ENCODE assay signal across 31 cellular contexts in the genomic region with DNA sequence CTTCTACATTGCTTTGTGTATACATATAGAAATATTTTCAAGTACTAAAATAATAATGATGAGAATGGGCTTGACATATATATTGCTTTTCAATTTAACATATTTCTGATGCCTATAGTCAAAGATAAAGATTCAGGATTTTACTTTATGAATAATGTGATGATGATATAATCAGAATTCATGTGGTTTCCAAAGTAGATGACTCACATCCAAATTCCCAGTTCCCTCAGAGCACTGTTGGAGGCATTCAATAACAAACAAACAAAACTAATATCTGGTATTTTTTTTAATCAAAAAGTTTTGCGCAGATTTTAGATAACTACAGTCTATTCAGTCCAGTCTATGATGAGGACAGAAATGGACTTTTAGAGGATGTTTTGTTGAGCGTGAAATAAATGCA.
DNase-seq lines count a peak whose midpoint lies in the region; ATAC-seq and TF ChIP-seq lines count a peak whose summit lies in the region.
"Had no signal": no experiment of that assay in that cellular context is flagged by ENCODE, and none has a peak within 500 bp of the region (broad histone marks: within the 10 kb centered on the region; RNA-seq: fewer than 3 reads in every experiment).

No MANE protein-coding gene starts in this region.

- no peak for TF ChIP-seq RAD21 in SK-N-SH (IDR thresholded peaks at IDR 0.05; ENCODE audit: low read length)

- TF ChIP-seq EP300 in SK-N-SH (IDR thresholded peaks at IDR 0.05; ENCODE audit: borderline replicate concordance in 1 of 2, low read depth in 1 of 2, low read length in 1 of 2): no peak

- no peaks in the 10 kb centered on the region for H3K27me3 ChIP-seq in SK-N-SH (ENCODE audit: insufficient read depth)
- no peaks in the 10 kb centered on the region for H3K27me3 ChIP-seq in fibroblast of lung (ENCODE audit: control insufficient read depth, insufficient read depth, low read length)
- no peaks in the 10 kb centered on the region for H3K27me3 ChIP-seq in lower lobe of right lung (ENCODE audit: low read depth)
- H3K27me3 ChIP-seq: transverse colon had no signal

- H3K36me3 ChIP-seq in SK-N-SH (replicated peaks in 1 of 2; ENCODE audit: control insufficient read depth in 1 of 2, insufficient read depth in 2 of 2, low read length in 1 of 2) (no peaks in the 10 kb centered on the region), fibroblast of lung (ENCODE audit: control insufficient read depth, insufficient read depth, low read length) (no peaks in the 10 kb centered on the region), lower lobe of right lung (no peaks in the 10 kb centered on the region)
- H3K36me3 ChIP-seq: transverse colon had no signal

- CTCF ChIA-PET in SK-N-SH (lab: Yijun Ruan, JAX): no interaction called here

- H3K4me1 ChIP-seq in SK-N-SH (ENCODE audit: control insufficient read depth in 1 of 2, insufficient read depth in 2 of 2, low read depth in 1 of 2, low read length in 1 of 2): peaks cover 3 to 5% of the 10 kb centered on the region in 2 experiments; a peak in 2 of 4 replicates
- H3K4me1 ChIP-seq in fibroblast of lung (ENCODE audit: control insufficient read depth, extremely low read depth, insufficient read depth, low read length): no peaks in the 10 kb centered on the region
- H3K4me1 ChIP-seq in lower lobe of right lung: no peaks in the 10 kb centered on the region
- H3K4me1 ChIP-seq: transverse colon had no signal

- intact Hi-C loops in lower lobe of right lung (cut with DNase I): no loop called here

- no peak overlapping the region for H3K27ac Mint-ChIP-seq in T-helper 2 cell treated with Interferon-gamma antibody and Interleukin-4, amounts not matched to agents 5 μg/mL and 100 μg/mL, for 36 hours
- H3K27ac Mint-ChIP-seq: activated CD4-positive, alpha-beta memory T cell treated with anti-CD3 and anti-CD28 coated beads, Interleukin-2, amount 10 ng/mL, durations not matched to agents 7 days and 5 days; activated naive CD4-positive, alpha-beta T cell treated with anti-CD3 and anti-CD28 coated beads, Interleukin-2, amount 10 ng/mL, durations not matched to agents 7 days and 5 days; immature natural killer cell; nephron progenitor cell; stimulated activated effector memory CD8-positive, alpha-beta T cell treated with anti-CD3 and anti-CD28 coated beads, Interleukin-12 subunit alpha, Interleukin-12 subunit beta, amount 100 ng/mL, for 72 hours had no signal

- no peaks in the 10 kb centered on the region for H3K36me3 Mint-ChIP-seq in T-helper 2 cell treated with Interferon-gamma antibody and Interleukin-4, amounts not matched to agents 5 μg/mL and 100 μg/mL, for 36 hours (ENCODE audit: low read depth)
- H3K36me3 Mint-ChIP-seq: activated naive CD4-positive, alpha-beta T cell treated with anti-CD3 and anti-CD28 coated beads, Interleukin-2, amount 10 ng/mL, durations not matched to agents 7 days and 5 days; immature natural killer cell; stimulated activated effector memory CD8-positive, alpha-beta T cell treated with anti-CD3 and anti-CD28 coated beads, Interleukin-12 subunit alpha, Interleukin-12 subunit beta, amount 100 ng/mL, for 72 hours had no signal

- no peaks in the 10 kb centered on the region for H3K9me3 ChIP-seq in SK-N-SH
- no peaks in the 10 kb centered on the region for H3K9me3 ChIP-seq in fibroblast of lung (ENCODE audit: control insufficient read depth, insufficient read depth, low read depth, low read length)
- no peaks in the 10 kb centered on the region for H3K9me3 ChIP-seq in lower lobe of right lung
- H3K9me3 ChIP-seq: transverse colon had no signal

- in situ Hi-C loops in astrocyte of the cerebellum (cut with HindIII; ENCODE audit: low sequenced_read_pairs): no loop called here

- H3K4me2 ChIP-seq in SK-N-SH (no peak overlapping the region), fibroblast of lung (ENCODE audit: extremely low read depth, insufficient read depth, low read length) (no peak overlapping the region)
- H3K4me2 ChIP-seq: GM23338 had no signal

- H3K27ac ChIP-seq in SK-N-SH (ENCODE audit: low read depth in 2 of 2, low read length in 1 of 2) (no peak overlapping the region), fibroblast of lung (ENCODE audit: insufficient read depth, low read length) (no peak overlapping the region), lower lobe of right lung (no peak overlapping the region)
- H3K27ac ChIP-seq: 22Rv1, coronary artery, transverse colon had no signal

- 81% methylated on average over 2 of the region's 2 CpGs for WGBS in SK-N-SH (ENCODE audit: low lambda C conversion rate)

- H3K4me3 ChIP-seq in SK-N-SH (ENCODE audit: low read depth in 2 of 2, low read length in 1 of 2) (no peak overlapping the region), astrocyte of the cerebellum (ENCODE audit: low read depth, low read length) (no peak overlapping the region), fibroblast of lung (replicated peaks in 1 of 4; ENCODE audit: control extremely low read depth in 1 of 4, insufficient read depth in 1 of 4, low read depth in 3 of 4, low read length in 4 of 4) (no peak overlapping the region), lower lobe of right lung (no peak overlapping the region)
- H3K4me3 ChIP-seq: coronary artery, GM23338, transverse colon had no signal

- H3K79me2 ChIP-seq in SK-N-SH (ENCODE audit: insufficient read depth): no peaks in the 10 kb centered on the region
- H3K79me2 ChIP-seq in fibroblast of lung (ENCODE audit: control insufficient read depth, insufficient read depth, low read length): no peaks in the 10 kb centered on the region

- DNase-seq in SK-N-SH (no peak), astrocyte of the cerebellum (ENCODE audit: low read depth) (peak; percentile 16), fibroblast of lung (ENCODE audit: low read depth in 2 of 2) (peak; percentile 44 to 59), lower lobe of right lung (no peak), T-helper 1 cell (no peak), iPS-NIHi7 (ENCODE audit: extremely low spot score) (no peak)
- DNase-seq in T-helper 2 cell treated with Interferon-gamma antibody and Interleukin-4, amounts not matched to agents 5 μg/mL and 100 μg/mL, for 36 hours (ENCODE audit: low spot score): no peak
- DNase-seq: activated CD4-positive, alpha-beta memory T cell treated with anti-CD3 and anti-CD28 coated beads, Interleukin-2, amount 10 ng/mL, durations not matched to agents 7 days and 5 days; activated CD4-positive, alpha-beta T cell treated with anti-CD3 and anti-CD28 coated beads for 1 hour; activated CD8-positive, alpha-beta memory T cell treated with anti-CD3 and anti-CD28 coated beads, Interleukin-2, amount 50 U/mL, for 48 hours; activated naive CD4-positive, alpha-beta T cell treated with anti-CD3 and anti-CD28 coated beads, Interleukin-2, amount 10 ng/mL, durations not matched to agents 7 days and 5 days; amniotic stem cell; DND-41; effector memory CD4-positive, alpha-beta T cell; hypothalamus; immature natural killer cell; KBM-7; left colon; NCI-H1930; NCI-H2171 treated with DMSO at 0.1 percent for 48 hours; NCI-H510A; nephron progenitor cell; OCI-M1; stimulated activated CD4-positive, alpha-beta T cell treated with anti-CD3 and anti-CD28 coated beads, Interleukin-15, amount 100 ng/mL, for 24 hours; T-helper 2 cell; transverse colon had no signal

- H4K20me1 ChIP-seq in SK-N-SH (ENCODE audit: insufficient read depth): no peaks in the 10 kb centered on the region
- no peaks in the 10 kb centered on the region for H4K20me1 ChIP-seq in fibroblast of lung (ENCODE audit: control insufficient read depth, extremely low read depth, insufficient read depth, low read length)

- POLR2A ChIA-PET in SK-N-SH (lab: Yijun Ruan, JAX): no interaction called here

- no peaks in the 10 kb centered on the region for H3K27me3 Mint-ChIP-seq in T-helper 2 cell treated with Interferon-gamma antibody and Interleukin-4, amounts not matched to agents 5 μg/mL and 100 μg/mL, for 36 hours (ENCODE audit: low read depth)
- H3K27me3 Mint-ChIP-seq: activated CD4-positive, alpha-beta memory T cell treated with anti-CD3 and anti-CD28 coated beads, Interleukin-2, amount 10 ng/mL, durations not matched to agents 7 days and 5 days; activated naive CD4-positive, alpha-beta T cell treated with anti-CD3 and anti-CD28 coated beads, Interleukin-2, amount 10 ng/mL, durations not matched to agents 7 days and 5 days had no signal

- no peak for TF ChIP-seq CTCF in SK-N-SH (IDR thresholded peaks at IDR 0.05)
- no peak for TF ChIP-seq CTCF in astrocyte of the cerebellum (IDR thresholded peaks at IDR 0.05; ENCODE audit: low read depth, low read length, missing control alignments)
- TF ChIP-seq CTCF in fibroblast of lung (conservative IDR thresholded peaks at IDR 0.05 in 1 of 2, IDR thresholded peaks at IDR 0.05 in 1 of 2; ENCODE audit: low read depth in 1 of 2, low read length in 2 of 2): no peak
- TF ChIP-seq CTCF in lower lobe of right lung (IDR thresholded peaks at IDR 0.05): no peak

- H3K9me3 Mint-ChIP-seq in T-helper 2 cell treated with Interferon-gamma antibody and Interleukin-4, amounts not matched to agents 5 μg/mL and 100 μg/mL, for 36 hours: no peaks in the 10 kb centered on the region
- H3K9me3 Mint-ChIP-seq: GM23338, nephron progenitor cell had no signal

- ATAC-seq in SK-N-SH treated with all-trans-retinoic acid at 6 μM for 48 hours (no peak), lower lobe of right lung (no peak)
- ATAC-seq: GM23338; left colon; stimulated activated effector memory CD8-positive, alpha-beta T cell treated with anti-CD3 and anti-CD28 coated beads, Interleukin-12 subunit alpha, Interleukin-12 subunit beta, amount 100 ng/mL, for 72 hours had no signal

- no peak overlapping the region for H3K4me3 Mint-ChIP-seq in T-helper 2 cell treated with Interferon-gamma antibody and Interleukin-4, amounts not matched to agents 5 μg/mL and 100 μg/mL, for 36 hours
- H3K4me3 Mint-ChIP-seq: activated CD4-positive, alpha-beta memory T cell treated with anti-CD3 and anti-CD28 coated beads, Interleukin-2, amount 10 ng/mL, durations not matched to agents 7 days and 5 days; activated naive CD4-positive, alpha-beta T cell treated with anti-CD3 and anti-CD28 coated beads, Interleukin-2, amount 10 ng/mL, durations not matched to agents 7 days and 5 days; GM23338; immature natural killer cell; nephron progenitor cell; stimulated activated effector memory CD8-positive, alpha-beta T cell treated with anti-CD3 and anti-CD28 coated beads, Interleukin-12 subunit alpha, Interleukin-12 subunit beta, amount 100 ng/mL, for 72 hours had no signal

- H3K4me1 Mint-ChIP-seq in T-helper 2 cell treated with Interferon-gamma antibody and Interleukin-4, amounts not matched to agents 5 μg/mL and 100 μg/mL, for 36 hours (ENCODE audit: low read depth): no peaks in the 10 kb centered on the region
- H3K4me1 Mint-ChIP-seq: activated CD4-positive, alpha-beta memory T cell treated with anti-CD3 and anti-CD28 coated beads, Interleukin-2, amount 10 ng/mL, durations not matched to agents 7 days and 5 days; activated naive CD4-positive, alpha-beta T cell treated with anti-CD3 and anti-CD28 coated beads, Interleukin-2, amount 10 ng/mL, durations not matched to agents 7 days and 5 days; immature natural killer cell; stimulated activated effector memory CD8-positive, alpha-beta T cell treated with anti-CD3 and anti-CD28 coated beads, Interleukin-12 subunit alpha, Interleukin-12 subunit beta, amount 100 ng/mL, for 72 hours had no signal

- no peaks in the 10 kb centered on the region for H3F3A ChIP-seq in SK-N-SH (replicated peaks; ENCODE audit: insufficient read depth)

- H3K9me2 ChIP-seq in SK-N-SH: no peaks in the 10 kb centered on the region

- H2AFZ ChIP-seq in SK-N-SH (ENCODE audit: low read depth): no peak overlapping the region
- no peak overlapping the region for H2AFZ ChIP-seq in fibroblast of lung (ENCODE audit: low read length)
- H2AFZ ChIP-seq: GM23338 had no signal

- H3K9ac ChIP-seq in SK-N-SH (no peak overlapping the region), fibroblast of lung (ENCODE audit: insufficient read depth, low read length) (no peak overlapping the region)

Comparison
In these comparisons a context has a peak if more than half of its experiments do, and no peak if none do; other contexts are left out.
1. DNase-seq: peak in astrocyte of the cerebellum (single experiment) and fibroblast of lung (2 of 2); none in SK-N-SH (single experiment), lower lobe of right lung (single experiment), T-helper 2 cell treated with Interferon-gamma antibody and Interleukin-4, amounts not matched to agents 5 μg/mL and 100 μg/mL, for 36 hours (single experiment), T-helper 1 cell (0 of 5) and iPS-NIHi7 (single experiment).